ENCODE assay signal across 15 cellular contexts in genomic region chr6:16301511-16301910, GRCh38.
DNase-seq lines count a peak whose midpoint lies in the region; ATAC-seq lines count a peak whose summit lies in the region.
"Had no signal": no experiment of that assay in that cellular context is flagged by ENCODE, and none has a peak within 500 bp of the region (broad histone marks: within the 10 kb centered on the region; RNA-seq: fewer than 3 reads in every experiment).

No MANE protein-coding gene starts in this region.

- DNase-seq in NCI-H2196 (lab: John Stamatoyannopoulos, UW; ENCODE audit: unreplicated experiment) (peak; percentile 13), NCI-H2196 treated with DMSO at 0.1 percent for 48 hours (lab: John Stamatoyannopoulos, UW; ENCODE audit: unreplicated experiment) (no peak), NCI-H2171 (lab: John Stamatoyannopoulos, UW) (no peak), NCI-H226 (no peak), dedifferentiated amniotic fluid mesenchymal stem cell (ENCODE audit: extremely low spot score) (no peak)
- no peak for DNase-seq in stimulated activated CD4-positive, alpha-beta T cell treated with anti-CD3 and anti-CD28 coated beads, Interleukin-4, amount 100 ng/mL, for 24 hours
- DNase-seq: activated naive CD8-positive, alpha-beta T cell treated with anti-CD3 and anti-CD28 coated beads, Interleukin-2, amount 10 ng/mL, durations not matched to agents 7 days and 5 days; DMS79; foreskin keratinocyte; left colon; NCI-H1105; stimulated activated naive B cell treated with anti-CD40 and anti-IgM and Interleukin-4, amounts not matched to agents 10 μg/mL and 1 μg/mL and 100 μg/mL, for 72 hours; T-helper 2 cell had no signal

- peak; percentile 38 for ATAC-seq in HG02623 (IDR thresholded peaks at IDR 0.05; ENCODE audit: unreplicated experiment)
- ATAC-seq in HG03460 (IDR thresholded peaks at IDR 0.05; ENCODE audit: unreplicated experiment): peak; percentile 32
- ATAC-seq: foreskin keratinocyte; left colon; stimulated activated naive B cell treated with anti-CD40 and anti-IgM and Interleukin-4, amounts not matched to agents 10 μg/mL and 1 μg/mL and 100 μg/mL, for 72 hours had no signal
